8 cellular contexts compared by ENCODE assay signal in genomic region chr4:53601251-53601764, GRCh38. TPM values are rescaled to one million over a fixed set of nuclear protein-coding genes. Genes with fewer than 3 reads are reported as not detected.
A peak's percentile ranks its signal among the peaks of the same experiment; 100 is the strongest.
DNase-seq lines count a peak whose midpoint lies in the region; TF ChIP-seq lines count a peak whose summit lies in the region.

No MANE protein-coding gene starts in this region.

- no peaks in the 10 kb centered on the region for H3K9me3 ChIP-seq in WERI-Rb-1 (ENCODE audit: severe bottlenecking)
- H3K9me3 ChIP-seq in mesenchymal stem cell (ENCODE audit: control insufficient read depth, low read length): no peaks in the 10 kb centered on the region

- H2BK12ac ChIP-seq in mesenchymal stem cell (ENCODE audit: low read length in 2 of 2): peak overlapping the region in 1 of 2 experiments; percentile 72

- no peak overlapping the region for H2BK5ac ChIP-seq in mesenchymal stem cell (ENCODE audit: low read depth, low read length, poor library complexity, severe bottlenecking)

- no peak overlapping the region for H3K27ac ChIP-seq in WERI-Rb-1
- no peak overlapping the region for H3K27ac ChIP-seq in mesenchymal stem cell (ENCODE audit: low read length, poor library complexity, severe bottlenecking)

- H3K9ac ChIP-seq in mesenchymal stem cell (ENCODE audit: low read length): no peak overlapping the region

- H3K14ac ChIP-seq in mesenchymal stem cell (ENCODE audit: low read length in 2 of 2): no peak overlapping the region

- H4K91ac ChIP-seq in mesenchymal stem cell (ENCODE audit: low read length): peak overlapping the region; percentile 53

- H2BK120ac ChIP-seq in mesenchymal stem cell (ENCODE audit: low read depth, low read length): no peak overlapping the region

- no peak overlapping the region for H4K8ac ChIP-seq in mesenchymal stem cell (ENCODE audit: low read length)

- H3K36me3 ChIP-seq in H7 (replicated peaks; ENCODE audit: control insufficient read depth, insufficient read depth, low read length) (no peaks in the 10 kb centered on the region), WERI-Rb-1 (no peaks in the 10 kb centered on the region), mesenchymal stem cell (ENCODE audit: control insufficient read depth in 1 of 2, insufficient read depth in 2 of 2, low read depth in 1 of 2, low read length in 2 of 2) (no peaks in the 10 kb centered on the region)

- CTCF ChIA-PET in GM10248 (lab: Yijun Ruan, JAX): interaction anchor here (0.8 to 2.2 kb wide), 13 partner anchors 11 to 633 kb away, joined by 3 to 10 read pairs (median 4); partner anchors contain the start of gene LNX1

- H2AK5ac ChIP-seq in mesenchymal stem cell (ENCODE audit: low read length, severe bottlenecking): no peak overlapping the region

- peak; percentile 36 for DNase-seq in GM10248 (ENCODE audit: extremely low spot score)
- DNase-seq in H7: peak; percentile 28
- peak; percentile 73 for DNase-seq in NCI-H1105 treated with DMSO at 0.1 percent for 48 hours (lab: John Stamatoyannopoulos, UW)
- peak; percentile 47 for DNase-seq in WERI-Rb-1
- no peak for DNase-seq in mesenchymal stem cell
- no peak for DNase-seq in NOMO-1 treated with dmso at 0.1 percent for 144 hours (lab: John Stamatoyannopoulos, UW; ENCODE audit: unreplicated experiment)
- no peak for DNase-seq in cortex of kidney (lab: John Stamatoyannopoulos, UW)
- DNase-seq in activated CD4-positive, alpha-beta T cell treated with anti-CD3 and anti-CD28 coated beads for 1 hour: no peak

- H3K4ac ChIP-seq in mesenchymal stem cell (ENCODE audit: low read depth in 1 of 2, low read length in 2 of 2): no peak overlapping the region

- H2AFZ ChIP-seq in mesenchymal stem cell (ENCODE audit: low read depth, low read length): no peak overlapping the region

- H3K4me2 ChIP-seq in mesenchymal stem cell (ENCODE audit: low read length, poor library complexity, severe bottlenecking): no peak overlapping the region

- peak; percentile 32 for TF ChIP-seq CTCF in GM10248 (IDR thresholded peaks at IDR 0.05; ENCODE audit: control extremely low read depth, extremely low read depth, low read depth, missing control alignments)
- peak; percentile 61 for TF ChIP-seq CTCF in WERI-Rb-1 (IDR thresholded peaks at IDR 0.05; ENCODE audit: low read depth, low read length)

- no peaks in the 10 kb centered on the region for H3K4me1 ChIP-seq in mesenchymal stem cell (ENCODE audit: control insufficient read depth, insufficient read depth, low read depth, low read length)

- no peak overlapping the region for H3K18ac ChIP-seq in mesenchymal stem cell (ENCODE audit: low read depth in 1 of 2, low read length in 2 of 2)

- no peaks in the 10 kb centered on the region for H3K79me1 ChIP-seq in mesenchymal stem cell (replicated peaks; ENCODE audit: low read length, poor library complexity, severe bottlenecking)

- H3K27me3 ChIP-seq in H7 (ENCODE audit: control insufficient read depth, insufficient read depth, low read length) (no peaks in the 10 kb centered on the region), WERI-Rb-1 (ENCODE audit: insufficient read depth, low read depth, severe bottlenecking) (peaks cover 14% of the 10 kb centered on the region), mesenchymal stem cell (ENCODE audit: control insufficient read depth in 1 of 2, insufficient read depth in 1 of 2, low read length in 2 of 2) (no peaks in the 10 kb centered on the region)

- WGBS in mesenchymal stem cell: 75% methylated on average over 9 of the region's 9 CpGs

- POLR2A ChIA-PET in GM10248 (lab: Yijun Ruan, JAX): no interaction called here

- H2BK15ac ChIP-seq in mesenchymal stem cell (ENCODE audit: low read depth, poor library complexity, severe bottlenecking): no peak overlapping the region

- no peak overlapping the region for H3K4me3 ChIP-seq in H7 (ENCODE audit: insufficient read depth, low read depth, low read length)
- H3K4me3 ChIP-seq in WERI-Rb-1 (ENCODE audit: low read depth, low read length): no peak overlapping the region
- no peak overlapping the region for H3K4me3 ChIP-seq in mesenchymal stem cell (ENCODE audit: insufficient read depth in 1 of 2, low read depth in 1 of 2, low read length in 2 of 2)

- H3K23ac ChIP-seq in mesenchymal stem cell (ENCODE audit: low read length in 2 of 2): no peak overlapping the region

RNA-seq across cellular contexts. Expression of gene LNX1, which starts 10.0 kb away (rescaled TPM):
- total RNA-seq in H7 (2014; rRNA removed; shearing (Covaris generic)): 1.6 and 2.7 TPM in 2 replicates
- 11.7 TPM for polyA plus RNA-seq in mesenchymal stem cell (2013, experiment 1 of 2)
- 11.7 TPM for polyA plus RNA-seq in mesenchymal stem cell (2013, experiment 2 of 2)

Comparison
In these comparisons a context has a peak if more than half of its experiments do, and no peak if none do; other contexts are left out.
1. DNase-seq: peak in GM10248 (single experiment), H7 (single experiment), NCI-H1105 treated with DMSO at 0.1 percent for 48 hours (single experiment) and WERI-Rb-1 (single experiment); none in mesenchymal stem cell (single experiment), NOMO-1 treated with dmso at 0.1 percent for 144 hours (single experiment), cortex of kidney (single experiment) and activated CD4-positive, alpha-beta T cell treated with anti-CD3 and anti-CD28 coated beads for 1 hour (single experiment).